In the genomic region with DNA sequence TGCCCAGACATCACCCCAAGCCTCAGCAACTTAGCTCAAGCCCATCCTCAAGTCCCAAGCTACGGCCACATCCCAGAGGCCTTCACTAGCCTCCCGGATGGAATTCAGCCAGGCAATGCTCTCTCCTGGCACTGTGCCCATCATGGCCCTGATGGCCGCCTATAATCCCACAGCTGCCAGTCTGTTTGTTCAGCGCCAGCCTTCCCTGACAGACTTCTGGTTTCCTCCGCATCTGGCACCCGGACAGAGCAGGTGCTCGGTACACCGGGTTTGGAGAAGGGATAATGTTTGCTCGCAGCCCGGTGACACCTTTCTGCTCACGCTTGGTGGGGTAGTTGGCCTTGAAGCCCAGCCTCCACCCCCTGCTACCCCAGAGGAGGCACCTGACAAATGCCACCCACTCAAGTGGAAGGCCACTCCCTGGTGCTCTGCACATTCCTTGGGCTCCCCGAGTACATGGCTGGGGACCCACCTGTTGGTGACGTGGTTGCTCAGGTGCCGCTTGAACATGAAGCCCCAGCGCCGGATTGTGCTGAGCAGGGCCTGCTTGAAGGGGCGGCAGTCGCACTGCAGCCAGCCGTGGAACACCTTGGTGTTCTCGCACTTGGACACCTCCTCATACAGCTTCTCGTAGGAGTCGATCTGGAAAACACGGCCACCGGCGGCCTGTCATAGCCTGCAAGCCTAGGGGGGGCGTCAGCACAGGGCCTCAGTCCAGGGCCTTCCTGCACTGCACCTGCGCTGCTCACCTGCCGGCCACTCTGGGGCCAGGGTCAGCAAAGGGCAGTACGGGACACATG, we compare ENCODE assay signal across 17 cellular contexts. TPM values are rescaled to one million over a fixed set of nuclear protein-coding genes. Genes with fewer than 3 reads are reported as not detected.
DNase-seq lines count a peak whose midpoint lies in the region; ATAC-seq, FAIRE-seq and TF ChIP-seq lines count a peak whose summit lies in the region.
"Had no signal": no experiment of that assay in that cellular context is flagged by ENCODE, and none has a peak within 500 bp of the region (broad histone marks: within the 10 kb centered on the region; RNA-seq: fewer than 3 reads in every experiment).

No MANE protein-coding gene starts in this region.

- H3K4me3 Mint-ChIP-seq in CD8-positive, alpha-beta memory T cell: no peak overlapping the region
- no peak overlapping the region for H3K4me3 Mint-ChIP-seq in nephron progenitor cell
- H3K4me3 Mint-ChIP-seq: activated CD8-positive, alpha-beta T cell treated with anti-CD3 and anti-CD28 coated beads for 36 hours; activated naive CD8-positive, alpha-beta T cell treated with anti-CD3 and anti-CD28 coated beads for 36 hours had no signal

- DNase-seq in NCI-H2171 treated with DMSO at 0.1 percent for 48 hours (lab: John Stamatoyannopoulos, UW): peak; percentile 97
- DNase-seq in pancreas: peak; percentile 41 to 89 (median 79)
- no peak for DNase-seq in psoas muscle
- DNase-seq in CD8-positive, alpha-beta memory T cell: no peak
- DNase-seq in nephron progenitor cell: no peak
- DNase-seq in 8988T: no peak
- DNase-seq: activated CD8-positive, alpha-beta T cell treated with anti-CD3 and anti-CD28 coated beads for 36 hours; activated naive CD8-positive, alpha-beta T cell treated with anti-CD3 and anti-CD28 coated beads for 36 hours; stimulated activated CD4-positive, alpha-beta T cell treated with anti-CD3 and anti-CD28 coated beads, Interleukin-15, amount 100 ng/mL, for 24 hours; stimulated activated naive CD4-positive, alpha-beta T cell had no signal

- H3K9me3 ChIP-seq in HEK293 (ENCODE audit: control insufficient read depth, insufficient read depth, low read depth, low read length) (no peaks in the 10 kb centered on the region), pancreas (no peaks in the 10 kb centered on the region), psoas muscle (no peaks in the 10 kb centered on the region)
- H3K9me3 ChIP-seq in CD8-positive, alpha-beta memory T cell (ENCODE audit: low read length): no peaks in the 10 kb centered on the region
- H3K9me3 ChIP-seq: neutrophil had no signal

- WGBS in pancreas, 2 donors: 57 to 58% methylated on average over 29 of the region's 29 CpGs
- WGBS in psoas muscle, 3 donors: 67 to 73% (median 69%) methylated on average over 29 of the region's 29 CpGs

- POLR2A ChIA-PET in HEK293 (lab: Yijun Ruan, JAX): no interaction called here
- POLR2A ChIA-PET in CD8-positive, alpha-beta memory T cell (lab: Charles Lee): no interaction called here

- TF ChIP-seq CTCF in HEK293 (tag by site-specific recombination; IDR thresholded peaks at IDR 0.05) (no peak), VCaP (conservative IDR thresholded peaks at IDR 0.05) (no peak), pancreas (IDR thresholded peaks at IDR 0.05) (no peak), psoas muscle (IDR thresholded peaks at IDR 0.05) (no peak), nephron progenitor cell (IDR thresholded peaks at IDR 0.05) (no peak)

- intact Hi-C loops in pancreas (cut with DNase I): no loop called here
- intact Hi-C loops in psoas muscle (cut with DNase I): no loop called here

- H3K36me3 ChIP-seq in HEK293 (ENCODE audit: control insufficient read depth in 2 of 2, insufficient read depth in 1 of 2, low read length in 2 of 2): no peaks in the 10 kb centered on the region
- no peaks in the 10 kb centered on the region for H3K36me3 ChIP-seq in pancreas
- H3K36me3 ChIP-seq in psoas muscle (ENCODE audit: insufficient read depth in 1 of 2, low read depth in 1 of 2): no peaks in the 10 kb centered on the region
- H3K36me3 ChIP-seq in CD8-positive, alpha-beta memory T cell (ENCODE audit: insufficient read depth, low read length): no peaks in the 10 kb centered on the region
- H3K36me3 ChIP-seq: neutrophil had no signal

- no peak for FAIRE-seq in pancreas (lab: Jason Lieb, UNC)
- FAIRE-seq: colon, HepG2, keratinocyte had no signal

- H3K36me3 Mint-ChIP-seq in CD8-positive, alpha-beta memory T cell: no peaks in the 10 kb centered on the region
- H3K36me3 Mint-ChIP-seq in nephron progenitor cell (ENCODE audit: low read depth): no peaks in the 10 kb centered on the region
- H3K36me3 Mint-ChIP-seq: activated naive CD8-positive, alpha-beta T cell treated with anti-CD3 and anti-CD28 coated beads for 36 hours had no signal

- H3K27me3 ChIP-seq in pancreas (no peaks in the 10 kb centered on the region), psoas muscle (ENCODE audit: insufficient read depth in 3 of 3, low read length in 2 of 3) (no peaks in the 10 kb centered on the region)
- H3K27me3 ChIP-seq in CD8-positive, alpha-beta memory T cell (ENCODE audit: insufficient read depth, low read length, poor library complexity, severe bottlenecking): no peaks in the 10 kb centered on the region
- H3K27me3 ChIP-seq: neutrophil had no signal

- H3K4me3 ChIP-seq in HEK293 (ENCODE audit: low read depth, low read length) (no peak overlapping the region), pancreas (no peak overlapping the region), psoas muscle (no peak overlapping the region)
- H3K4me3 ChIP-seq in CD8-positive, alpha-beta memory T cell (ENCODE audit: low read length): no peak overlapping the region

- H3K4me1 ChIP-seq in HEK293 (ENCODE audit: control insufficient read depth, insufficient read depth, low read length) (peaks cover 3% of the 10 kb centered on the region), pancreas (no peaks in the 10 kb centered on the region), psoas muscle (no peaks in the 10 kb centered on the region)
- H3K4me1 ChIP-seq in CD8-positive, alpha-beta memory T cell (ENCODE audit: insufficient read depth, low read length): peaks cover 8% of the 10 kb centered on the region

- H3K9me3 Mint-ChIP-seq in CD8-positive, alpha-beta memory T cell: no peaks in the 10 kb centered on the region
- peaks cover 7% of the 10 kb centered on the region for H3K9me3 Mint-ChIP-seq in nephron progenitor cell
- H3K9me3 Mint-ChIP-seq: activated CD8-positive, alpha-beta T cell treated with anti-CD3 and anti-CD28 coated beads for 36 hours; activated naive CD8-positive, alpha-beta T cell treated with anti-CD3 and anti-CD28 coated beads for 36 hours had no signal

- CTCF ChIA-PET in HEK293 (lab: Yijun Ruan, JAX): interaction anchor here (0.6 kb wide), 1 partner anchor 103 kb away, joined by 3 read pairs; no protein-coding TSS in a partner anchor
- CTCF ChIA-PET in CD8-positive, alpha-beta memory T cell (lab: Charles Lee): no interaction called here

- peaks cover under 1 to 6% of the 10 kb centered on the region in 2 donors for H3K27me3 Mint-ChIP-seq in CD8-positive, alpha-beta memory T cell
- peaks cover 14% of the 10 kb centered on the region for H3K27me3 Mint-ChIP-seq in nephron progenitor cell (ENCODE audit: low read depth, poor library complexity)
- H3K27me3 Mint-ChIP-seq: activated CD8-positive, alpha-beta T cell treated with anti-CD3 and anti-CD28 coated beads for 36 hours; activated naive CD8-positive, alpha-beta T cell treated with anti-CD3 and anti-CD28 coated beads for 36 hours had no signal

- H3K27ac Mint-ChIP-seq in CD8-positive, alpha-beta memory T cell: no peak overlapping the region
- no peak overlapping the region for H3K27ac Mint-ChIP-seq in nephron progenitor cell
- H3K27ac Mint-ChIP-seq: activated CD8-positive, alpha-beta T cell treated with anti-CD3 and anti-CD28 coated beads for 36 hours; activated naive CD8-positive, alpha-beta T cell treated with anti-CD3 and anti-CD28 coated beads for 36 hours had no signal

- peak; percentile 80 to 93 (median 86) for ATAC-seq in pancreas
- ATAC-seq in psoas muscle: no peak
- ATAC-seq: activated CD8-positive, alpha-beta T cell treated with anti-CD3 and anti-CD28 coated beads for 36 hours; HepG2 had no signal

- no peak overlapping the region for H3K27ac ChIP-seq in HEK293 (ENCODE audit: extremely low read depth, low read depth, low read length)
- peak overlapping the region; percentile 62 for H3K27ac ChIP-seq in VCaP
- H3K27ac ChIP-seq in pancreas: no peak overlapping the region
- no peak overlapping the region for H3K27ac ChIP-seq in psoas muscle
- H3K27ac ChIP-seq in CD8-positive, alpha-beta memory T cell (ENCODE audit: low read depth, low read length): no peak overlapping the region
- H3K27ac ChIP-seq: neutrophil had no signal

- peaks cover 2 to 5% (median 4%) of the 10 kb centered on the region in 3 donors for H3K4me1 Mint-ChIP-seq in CD8-positive, alpha-beta memory T cell
- H3K4me1 Mint-ChIP-seq in nephron progenitor cell: peaks cover 20% of the 10 kb centered on the region

TF ChIP-seq in HEK293, 187 proteins besides CTCF, POLR2A, EP300 and RAD21:
- TF ChIP-seq SCRT2 (tag by site-specific recombination; IDR thresholded peaks at IDR 0.05): peak; percentile 89
- no peak for TF ChIP-seq ZSCAN30 (tag by site-specific recombination; IDR thresholded peaks at IDR 0.05)
- 0 out of 2 replicates have a peak, but pooled peaks have one; percentile 13 for TF ChIP-seq SCRT1 (tag by site-specific recombination; IDR thresholded peaks at IDR 0.05; ENCODE audit: borderline replicate concordance)
- TF ChIP-seq, protein P1, sequence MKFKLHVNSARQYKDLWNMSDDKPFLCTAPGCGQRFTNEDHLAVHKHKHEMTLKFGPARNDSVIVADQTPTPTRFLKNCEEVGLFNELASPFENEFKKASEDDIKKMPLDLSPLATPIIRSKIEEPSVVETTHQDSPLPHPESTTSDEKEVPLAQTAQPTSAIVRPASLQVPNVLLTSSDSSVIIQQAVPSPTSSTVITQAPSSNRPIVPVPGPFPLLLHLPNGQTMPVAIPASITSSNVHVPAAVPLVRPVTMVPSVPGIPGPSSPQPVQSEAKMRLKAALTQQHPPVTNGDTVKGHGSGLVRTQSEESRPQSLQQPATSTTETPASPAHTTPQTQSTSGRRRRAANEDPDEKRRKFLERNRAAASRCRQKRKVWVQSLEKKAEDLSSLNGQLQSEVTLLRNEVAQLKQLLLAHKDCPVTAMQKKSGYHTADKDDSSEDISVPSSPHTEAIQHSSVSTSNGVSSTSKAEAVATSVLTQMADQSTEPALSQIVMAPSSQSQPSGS (tag by site-specific recombination; IDR thresholded peaks at IDR 0.05; ENCODE audit: low read depth): no peak

RNA-seq across cellular contexts. Expression of a gene that starts 47.1 kb away (rescaled TPM):
- total RNA-seq in pancreas: under 1 TPM in 1 of 6 donors, not detected in 5; 0.03 TPM
- polyA plus RNA-seq in pancreas: under 1 TPM; 0.02 to 0.08 TPM
- under 1 TPM; 0.04 to 0.17 (median 0.06) TPM for total RNA-seq in psoas muscle
- polyA plus RNA-seq in psoas muscle: 1 to 10 TPM in 1 of 3 donors, under 1 TPM in 2; 0.08 to 3.5 (median 0.13) TPM
- total RNA-seq in CD8-positive, alpha-beta memory T cell: under 1 TPM in 1 of 2 experiments, not detected in 1; 0.20 TPM
- polyA plus RNA-seq in CD8-positive, alpha-beta memory T cell: not detected
- total RNA-seq: T-helper 2 cell treated with Interferon-gamma antibody and Interleukin-4, amounts not matched to agents 100 ng/mL and 5 ng/mL, for 36 hours had no signal

Comparison
In these comparisons a context has a peak if more than half of its experiments do, and no peak if none do; other contexts are left out.
1. DNase-seq: peak in NCI-H2171 treated with DMSO at 0.1 percent for 48 hours (single experiment) and pancreas (6 of 6); none in psoas muscle (0 of 2), CD8-positive, alpha-beta memory T cell (0 of 5), nephron progenitor cell (single experiment) and 8988T (single experiment).
2. ATAC-seq: peak in pancreas (4 of 4); none in psoas muscle (0 of 4).